In the genomic region with DNA sequence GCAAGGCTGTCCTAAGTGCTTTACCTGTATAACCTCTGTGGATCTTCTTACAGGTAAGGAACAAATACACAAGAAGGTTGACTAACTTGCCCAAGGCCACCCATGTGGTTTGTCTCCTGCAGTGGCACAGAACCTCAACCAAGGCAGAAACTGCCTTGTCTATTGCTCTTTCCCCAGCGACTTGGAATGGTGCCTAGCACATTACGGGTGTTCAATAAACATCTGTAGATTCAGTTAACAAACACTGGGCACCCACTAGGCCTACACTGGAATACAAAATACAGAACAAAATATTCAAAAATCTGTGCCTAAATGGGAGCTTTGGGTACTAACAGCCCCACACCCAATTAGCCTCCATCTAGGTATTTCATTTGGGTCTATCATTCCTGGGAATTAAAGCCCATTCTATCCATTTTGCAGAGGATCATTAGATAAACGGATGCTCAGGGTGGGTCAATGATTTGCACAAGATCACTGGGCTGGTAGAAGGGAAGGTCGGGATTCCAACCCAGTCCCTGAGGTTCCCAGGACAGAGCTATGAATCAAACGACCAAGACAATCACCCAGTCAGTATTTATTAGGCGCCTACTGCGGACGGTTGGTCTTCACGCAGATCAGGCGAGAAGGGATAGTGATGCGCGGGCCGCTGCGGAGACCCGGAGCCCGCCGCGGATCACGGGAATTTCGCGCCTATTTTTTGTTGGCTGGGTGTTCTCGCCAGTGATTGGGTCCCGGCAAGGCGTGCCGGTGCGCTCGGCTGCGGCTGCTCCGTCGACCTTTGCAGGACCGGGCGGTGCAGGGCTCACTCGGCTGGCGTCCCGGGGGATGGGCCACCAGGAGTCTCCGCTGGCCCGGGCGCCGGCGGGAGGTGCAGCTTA, we compare ENCODE assay signal across 1 cellular context.
TF ChIP-seq lines count a peak whose summit lies in the region.

A gene (plus strand): TSS at position 771 of the 878 bp plus-strand sequence. CDS start 55 bp downstream, at position 826.

TF ChIP-seq in WTC11, 78 proteins besides CTCF, POLR2A, EP300 and RAD21 (continued from another document):
- TF ChIP-seq NR3C1 (CRISPR knock-in tag; conservative IDR thresholded peaks at IDR 0.05; ENCODE audit: low read depth) (0 out of 2 replicates have a peak, but pooled peaks have one; percentile 66), CREM (CRISPR knock-in tag; IDR thresholded peaks at IDR 0.05) (0 out of 2 replicates have a peak, but pooled peaks have one; percentile 20), SMAD4 (CRISPR knock-in tag; IDR thresholded peaks at IDR 0.05) (no peak)
- TF ChIP-seq, protein P1, sequence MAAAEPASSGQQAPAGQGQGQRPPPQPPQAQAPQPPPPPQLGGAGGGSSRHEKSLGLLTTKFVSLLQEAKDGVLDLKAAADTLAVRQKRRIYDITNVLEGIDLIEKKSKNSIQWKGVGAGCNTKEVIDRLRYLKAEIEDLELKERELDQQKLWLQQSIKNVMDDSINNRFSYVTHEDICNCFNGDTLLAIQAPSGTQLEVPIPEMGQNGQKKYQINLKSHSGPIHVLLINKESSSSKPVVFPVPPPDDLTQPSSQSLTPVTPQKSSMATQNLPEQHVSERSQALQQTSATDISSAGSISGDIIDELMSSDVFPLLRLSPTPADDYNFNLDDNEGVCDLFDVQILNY (CRISPR knock-in tag; IDR thresholded peaks at IDR 0.05) = peak; percentile 51; the same call in 1 of the 2 replicates
